In the genomic region with DNA sequence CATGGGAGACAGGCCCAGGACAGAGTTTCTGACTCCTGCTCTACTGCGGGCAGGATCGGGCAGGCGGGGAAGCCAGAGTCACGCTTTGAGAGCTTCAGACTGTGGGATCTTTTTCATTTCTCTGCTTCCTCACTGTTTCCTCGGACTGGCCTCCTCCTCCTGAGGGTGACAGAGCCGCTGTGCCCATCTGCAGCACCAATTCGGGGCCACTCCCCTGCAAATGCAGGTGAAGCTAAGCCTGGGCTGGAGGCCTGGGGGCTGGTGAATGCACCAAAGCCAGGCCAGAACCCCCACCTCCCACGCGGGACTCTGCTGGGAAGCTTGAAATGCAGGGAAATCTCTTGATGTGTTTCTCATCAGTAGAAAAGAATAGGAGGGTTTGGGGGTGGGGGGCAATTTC, we compare ENCODE assay signal across 14 cellular contexts.
DNase-seq lines count a peak whose midpoint lies in the region; ATAC-seq, FAIRE-seq and TF ChIP-seq lines count a peak whose summit lies in the region.
"Had no signal": no experiment of that assay in that cellular context is flagged by ENCODE, and none has a peak within 500 bp of the region (broad histone marks: within the 10 kb centered on the region; RNA-seq: fewer than 3 reads in every experiment).

No MANE protein-coding gene starts in this region.

- H3K4me3 ChIP-seq in GM12878 (no peak overlapping the region), right lobe of liver (no peak overlapping the region), testis (no peak overlapping the region)
- H3K4me3 ChIP-seq: thoracic aorta had no signal

- H3K4me2 ChIP-seq in GM12878 (ENCODE audit: control insufficient read depth, insufficient read depth) = no peak overlapping the region

- WGBS in GM12878 (ENCODE audit: insufficient coverage, insufficient replicate concordance, low lambda C conversion rate, missing lambda C conversion rate) = 96% methylated on average over 9 of the region's 9 CpGs
- WGBS in right lobe of liver (ENCODE audit: insufficient coverage, low coverage, low lambda C conversion rate, missing lambda C conversion rate) = 75% methylated on average over 2 of the region's 9 CpGs
- WGBS in testis, 2 donors = 49 to 52% methylated on average over 9 of the region's 9 CpGs

- H3K4me3 Mint-ChIP-seq in activated CD8-positive, alpha-beta T cell treated with anti-CD3 and anti-CD28 coated beads for 36 hours = no peak overlapping the region
- no peak overlapping the region for H3K4me3 Mint-ChIP-seq in activated CD8-positive, alpha-beta T cell treated with anti-CD3 and anti-CD28 coated beads, Interleukin-2, amount 10 ng/mL, durations not matched to agents 7 days and 5 days

- H3K36me3 ChIP-seq in GM12878 (ENCODE audit: control insufficient read depth in 2 of 2, insufficient read depth in 2 of 2, low read length in 1 of 2) (peaks cover 0 to 8% of the 10 kb centered on the region in 2 experiments; a peak in 2 of 4 replicates), right lobe of liver (no peaks in the 10 kb centered on the region), testis (ENCODE audit: low read depth, missing control alignments) (no peaks in the 10 kb centered on the region)
- H3K36me3 ChIP-seq: neutrophil, thoracic aorta had no signal

- peaks cover 51% of the 10 kb centered on the region for H3K4me1 ChIP-seq in GM12878 (ENCODE audit: control insufficient read depth, insufficient read depth, low read length)
- peaks cover 0 to 54% (median 14%) of the 10 kb centered on the region in 4 donors for H3K4me1 ChIP-seq in right lobe of liver
- H3K4me1 ChIP-seq in testis = peaks cover 40% of the 10 kb centered on the region

- TF ChIP-seq RAD21 in GM12878 (IDR thresholded peaks at IDR 0.05; ENCODE audit: insufficient read depth, low read depth, low read length) = no peak

- ATAC-seq in activated CD8-positive, alpha-beta T cell treated with anti-CD3 and anti-CD28 coated beads for 36 hours = no peak
- no peak for ATAC-seq in activated CD8-positive, alpha-beta T cell treated with anti-CD3 and anti-CD28 coated beads, Interleukin-2, amount 10 ng/mL, durations not matched to agents 7 days and 5 days
- ATAC-seq in GM12878 (no peak), right lobe of liver (peak in 2 of 4 donors; percentile 2 to 14)

- H4K20me1 ChIP-seq in GM12878 (ENCODE audit: control insufficient read depth, insufficient read depth) = no peaks in the 10 kb centered on the region

- DNase-seq in activated CD8-positive, alpha-beta T cell treated with anti-CD3 and anti-CD28 coated beads for 36 hours = no peak
- DNase-seq in activated CD8-positive, alpha-beta T cell treated with anti-CD3 and anti-CD28 coated beads, Interleukin-2, amount 10 ng/mL, durations not matched to agents 7 days and 5 days = no peak
- DNase-seq in GM12878 (ENCODE audit: low read depth, low spot score) (no peak), right lobe of liver (no peak), testis (no peak), NCI-H1092 treated with DMSO at 0.1 percent for 48 hours (lab: John Stamatoyannopoulos, UW) (no peak), glomerular visceral epithelial cell (ENCODE audit: extremely low spot score) (no peak), NAMALWA (ENCODE audit: low spot score) (no peak)
- DNase-seq: Kasumi-1, Right ventricle myocardium superior had no signal

- BruUV-seq in GM12878 (replicated peaks; lab: Mats Ljungman, UMichigan) = no TSS peak

- CTCF ChIA-PET in activated CD8-positive, alpha-beta T cell treated with anti-CD3 and anti-CD28 coated beads for 36 hours (lab: Charles Lee) = interaction anchor here (1.0 to 1.4 kb wide), 3 partner anchors 12 to 36 kb away, joined by 3 to 4 read pairs (median 3); no protein-coding TSS in a partner anchor
- CTCF ChIA-PET in activated CD8-positive, alpha-beta T cell treated with anti-CD3 and anti-CD28 coated beads, Interleukin-2, amount 10 ng/mL, durations not matched to agents 7 days and 5 days (lab: Charles Lee) = interaction anchor here (0.7 to 1.0 kb wide), 3 partner anchors 11 to 247 kb away, joined by 3 read pairs; no protein-coding TSS in a partner anchor
- CTCF ChIA-PET in GM12878 (lab: Yijun Ruan, JAX) = interaction anchor here (0.9 kb wide), 1 partner anchor 75 kb away, joined by 3 read pairs; no protein-coding TSS in a partner anchor

- H2AFZ ChIP-seq in GM12878 (ENCODE audit: control insufficient read depth, low read depth, low read length) = no peak overlapping the region

- TF ChIP-seq POLR2A in GM12878 (IDR thresholded peaks at IDR 0.05; ENCODE audit: low read depth, low read length) (no peak), right lobe of liver (IDR thresholded peaks at IDR 0.05) (no peak), testis (IDR thresholded peaks at IDR 0.05) (no peak)

- TF ChIP-seq CTCF in activated CD8-positive, alpha-beta T cell treated with anti-CD3 and anti-CD28 coated beads for 36 hours (IDR thresholded peaks at IDR 0.05) = no peak
- TF ChIP-seq CTCF in GM12878 (IDR thresholded peaks at IDR 0.05 in 2 of 3, conservative IDR thresholded peaks at IDR 0.05 in 1 of 3; ENCODE audit: control insufficient read depth in 2 of 3, extremely low read depth in 1 of 3, insufficient read depth in 1 of 3, low read depth in 3 of 3, low read length in 3 of 3) (no peak), right lobe of liver (IDR thresholded peaks at IDR 0.05) (no peak), testis (IDR thresholded peaks at IDR 0.05) (no peak)

- H3K4me1 Mint-ChIP-seq in activated CD8-positive, alpha-beta T cell treated with anti-CD3 and anti-CD28 coated beads for 36 hours (ENCODE audit: low read depth) = peaks cover 54% of the 10 kb centered on the region
- H3K4me1 Mint-ChIP-seq in activated CD8-positive, alpha-beta T cell treated with anti-CD3 and anti-CD28 coated beads, Interleukin-2, amount 10 ng/mL, durations not matched to agents 7 days and 5 days (ENCODE audit: low read depth) = peaks cover 26% of the 10 kb centered on the region

- FAIRE-seq in GM12878 (lab: Jason Lieb, UNC) = no peak
- FAIRE-seq: G401.6 had no signal

- RAD21 ChIA-PET in GM12878 (lab: Charles Lee; ENCODE audit: unreplicated experiment) = interaction anchor here (0.6 to 1.6 kb wide), 4 partner anchors 32 to 336 kb away, joined by 3 to 4 read pairs (median 4); no protein-coding TSS in a partner anchor

- peaks cover 18% of the 10 kb centered on the region for H3K36me3 Mint-ChIP-seq in activated CD8-positive, alpha-beta T cell treated with anti-CD3 and anti-CD28 coated beads for 36 hours (ENCODE audit: low read depth)
- peaks cover 12% of the 10 kb centered on the region for H3K36me3 Mint-ChIP-seq in activated CD8-positive, alpha-beta T cell treated with anti-CD3 and anti-CD28 coated beads, Interleukin-2, amount 10 ng/mL, durations not matched to agents 7 days and 5 days (ENCODE audit: low read depth)

- no peaks in the 10 kb centered on the region for H3K9me3 Mint-ChIP-seq in activated CD8-positive, alpha-beta T cell treated with anti-CD3 and anti-CD28 coated beads for 36 hours
- no peaks in the 10 kb centered on the region for H3K9me3 Mint-ChIP-seq in activated CD8-positive, alpha-beta T cell treated with anti-CD3 and anti-CD28 coated beads, Interleukin-2, amount 10 ng/mL, durations not matched to agents 7 days and 5 days (ENCODE audit: insufficient read depth)

- intact Hi-C loops in activated CD8-positive, alpha-beta T cell treated with anti-CD3 and anti-CD28 coated beads for 36 hours (cut with micrococcal nuclease) = no loop called here
- intact Hi-C loops in GM12878 (cut with micrococcal nuclease; ENCODE audit: unreplicated experiment) (loop anchor here (10.0 kb wide), 1 partner anchor 165 kb away; no protein-coding TSS in a partner anchor), right lobe of liver (cut with DNase I) (no loop called here), testis (cut with DNase I; ENCODE audit: low total_unique reads) (no loop called here)

- peaks cover 11% of the 10 kb centered on the region for H3K79me2 ChIP-seq in GM12878 (ENCODE audit: control insufficient read depth, insufficient read depth, low read length)

- H3K27ac Mint-ChIP-seq in activated CD8-positive, alpha-beta T cell treated with anti-CD3 and anti-CD28 coated beads for 36 hours = peak overlapping the region; percentile 62
- H3K27ac Mint-ChIP-seq in activated CD8-positive, alpha-beta T cell treated with anti-CD3 and anti-CD28 coated beads, Interleukin-2, amount 10 ng/mL, durations not matched to agents 7 days and 5 days = no peak overlapping the region

- no peaks in the 10 kb centered on the region for H3K27me3 Mint-ChIP-seq in activated CD8-positive, alpha-beta T cell treated with anti-CD3 and anti-CD28 coated beads for 36 hours
- H3K27me3 Mint-ChIP-seq in activated CD8-positive, alpha-beta T cell treated with anti-CD3 and anti-CD28 coated beads, Interleukin-2, amount 10 ng/mL, durations not matched to agents 7 days and 5 days (ENCODE audit: low read depth) = no peaks in the 10 kb centered on the region

- SMC1A ChIA-PET in GM12878 (lab: Charles Lee; ENCODE audit: uncharacterized antibody, unreplicated experiment) = interaction anchor here (0.8 to 3.5 kb wide), 12 partner anchors 8 to 162 kb away, joined by 3 to 11 read pairs (median 4); no protein-coding TSS in a partner anchor

- in situ Hi-C loops in GM12878 (cut with MboI) = no loop called here

- no peak overlapping the region; the same call in 1 of the 2 replicates for H3K9ac ChIP-seq in GM12878 (ENCODE audit: control insufficient read depth, insufficient read depth, low read length)

- POLR2A ChIA-PET in activated CD8-positive, alpha-beta T cell treated with anti-CD3 and anti-CD28 coated beads for 36 hours (lab: Charles Lee) = interaction anchor here (1.1 kb wide), 1 partner anchor 11 kb away, joined by 3 read pairs; no protein-coding TSS in a partner anchor
- POLR2A ChIA-PET in activated CD8-positive, alpha-beta T cell treated with anti-CD3 and anti-CD28 coated beads, Interleukin-2, amount 10 ng/mL, durations not matched to agents 7 days and 5 days (lab: Charles Lee) = interaction anchor here (1.0 kb wide), 1 partner anchor 558 kb away, joined by 3 read pairs; no protein-coding TSS in a partner anchor
- POLR2A ChIA-PET in GM12878 (lab: Charles Lee) = interaction anchor here (0.6 to 0.7 kb wide), 3 partner anchors 9 to 78 kb away, joined by 3 read pairs; no protein-coding TSS in a partner anchor

- H3K27ac ChIP-seq in GM12878 (ENCODE audit: control insufficient read depth, insufficient read depth) (peak overlapping the region; percentile 44), right lobe of liver (peak overlapping the region; percentile 31 to 83 (median 70)), testis (peak overlapping the region; percentile 46 to 68)
- H3K27ac ChIP-seq: VCaP had no signal

- no peaks in the 10 kb centered on the region; the same call in 2 of the 3 replicates for H3K9me3 ChIP-seq in GM12878 (replicated peaks; ENCODE audit: control insufficient read depth, insufficient read depth, low read length)
- H3K9me3 ChIP-seq in right lobe of liver = no peaks in the 10 kb centered on the region
- no peaks in the 10 kb centered on the region for H3K9me3 ChIP-seq in testis
- H3K9me3 ChIP-seq: neutrophil, thoracic aorta had no signal

- H3K27me3 ChIP-seq in GM12878 (replicated peaks in 1 of 2; ENCODE audit: control insufficient read depth in 2 of 2, insufficient read depth in 2 of 2, low read length in 1 of 2) (no peaks in the 10 kb centered on the region), right lobe of liver (no peaks in the 10 kb centered on the region), testis (no peaks in the 10 kb centered on the region)
- H3K27me3 ChIP-seq: neutrophil had no signal

- no peak for TF ChIP-seq EP300 in GM12878 (IDR thresholded peaks at IDR 0.05; ENCODE audit: borderline replicate concordance in 1 of 2, control insufficient read depth in 1 of 2, low read depth in 2 of 2, low read length in 2 of 2)
